In the genomic region with DNA sequence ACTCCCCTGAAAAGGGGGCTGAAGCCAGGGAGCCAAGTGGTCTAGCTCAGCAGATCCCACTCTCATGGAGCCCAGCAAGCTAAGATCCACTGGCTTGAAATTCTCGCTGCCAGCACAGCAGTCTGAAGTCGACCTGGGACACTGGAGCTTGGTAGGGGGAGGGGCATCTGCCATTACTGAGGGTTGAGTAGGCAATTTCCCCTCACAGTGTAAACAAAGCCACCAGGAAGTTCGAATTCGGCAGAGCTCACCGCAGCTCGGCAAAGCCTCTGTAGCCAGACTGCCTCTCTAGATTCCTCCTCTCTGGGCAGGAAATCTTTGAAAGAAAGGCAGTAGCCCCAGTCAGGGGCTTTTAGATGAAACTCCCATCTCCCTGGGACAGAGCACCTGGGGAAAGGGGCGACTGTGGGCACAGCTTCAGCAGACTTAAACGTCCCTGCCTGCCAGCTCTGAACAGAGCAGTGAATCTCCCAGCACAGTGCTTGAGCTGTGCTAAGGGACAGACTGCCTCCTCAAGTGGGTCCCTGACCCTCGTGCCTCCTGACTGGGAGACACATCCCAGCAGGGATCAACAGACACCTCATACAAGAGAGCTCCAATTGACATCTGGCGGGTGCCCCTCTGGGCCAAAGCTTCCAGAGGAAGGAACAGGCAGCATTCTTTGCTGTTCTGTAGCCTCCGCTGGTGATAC, we compare ENCODE assay signal across 11 cellular contexts. TPM values are rescaled to one million over a fixed set of nuclear protein-coding genes. Genes with fewer than 3 reads are reported as not detected.
DNase-seq lines count a peak whose midpoint lies in the region; ATAC-seq, FAIRE-seq and TF ChIP-seq lines count a peak whose summit lies in the region.
"Not testable (repeated sequence)": the region's sequence is repeated elsewhere in the genome, so short reads cannot be mapped to it uniquely, and the experiment has no call there.
"Had no signal": no experiment of that assay in that cellular context is flagged by ENCODE, and none has a peak within 500 bp of the region (broad histone marks: within the 10 kb centered on the region; RNA-seq: fewer than 3 reads in every experiment).

No MANE protein-coding gene starts in this region.

- not testable (repeated sequence) for H2BK120ac ChIP-seq in mesendoderm (ENCODE audit: low read depth, low read length)

- CTCF ChIA-PET in WTC11 (lab: Charles Lee): interaction anchor here (2.3 kb wide), 1 partner anchor 71 kb away, joined by 10 read pairs; no protein-coding TSS in a partner anchor

- H3K23ac ChIP-seq in mesendoderm (ENCODE audit: low read length): not testable (repeated sequence)

- H2BK5ac ChIP-seq in mesendoderm (ENCODE audit: low read length): not testable (repeated sequence)

- H3K79me2 ChIP-seq in mesendoderm (ENCODE audit: control insufficient read depth, insufficient read depth, low read length): not testable (repeated sequence)

- H3K4me3 Mint-ChIP-seq in WTC11: peak overlapping the region; percentile 46

- not testable (repeated sequence) for H3K36me3 ChIP-seq in mesendoderm (ENCODE audit: control insufficient read depth, insufficient read depth, low read length); small intestine (ENCODE audit: control insufficient read depth in 2 of 2, insufficient read depth in 2 of 2, low read length in 2 of 2)

- not testable (repeated sequence) for H2BK15ac ChIP-seq in mesendoderm (replicated peaks; ENCODE audit: low read depth)

- FAIRE-seq in small intestine (lab: Jason Lieb, UNC): not testable (repeated sequence)

- not testable (repeated sequence) for H3K4ac ChIP-seq in mesendoderm (ENCODE audit: low read depth, low read length)

- H3K56ac ChIP-seq in mesendoderm (ENCODE audit: low read length): peak overlapping the region; percentile 53

- H2AK5ac ChIP-seq in mesendoderm (ENCODE audit: low read length): not testable (repeated sequence)

- H3K4me1 Mint-ChIP-seq in WTC11: peaks cover 13% of the 10 kb centered on the region

- H3K9me3 Mint-ChIP-seq in WTC11: peaks cover 37% of the 10 kb centered on the region

- H3K9ac ChIP-seq in mesendoderm (ENCODE audit: low read length): not testable (repeated sequence)

- peak overlapping the region; percentile 63; the same call in 1 of the 2 replicates for H3K27ac Mint-ChIP-seq in WTC11

- H3K4me3 ChIP-seq in fibroblast of the aortic adventitia (ENCODE audit: low read depth, low read length); mesendoderm (ENCODE audit: low read length); small intestine (ENCODE audit: low read depth in 1 of 2, low read length in 2 of 2): not testable (repeated sequence)

- H3K18ac ChIP-seq in mesendoderm (ENCODE audit: low read length): peak overlapping the region; percentile 1

- not testable (repeated sequence) for H3K27me3 Mint-ChIP-seq in WTC11 (ENCODE audit: low read depth)

- not testable (repeated sequence) for H3K9me3 ChIP-seq in small intestine (ENCODE audit: control insufficient read depth, low read depth)

- not testable (repeated sequence) for H3K4me2 ChIP-seq in mesendoderm (ENCODE audit: low read length)

- peak; percentile 59 for DNase-seq in HT1080 (ENCODE audit: low read depth)
- peak; percentile 65 to 69 for DNase-seq in NCI-H526 (lab: John Stamatoyannopoulos, UW)
- DNase-seq in WTC11 (ENCODE audit: low spot score): peak; percentile 39
- peak; percentile 40 for DNase-seq in astrocyte of the hippocampus (ENCODE audit: low read depth, low spot score)
- peak; percentile 33 for DNase-seq in fibroblast of the aortic adventitia (ENCODE audit: low read depth)
- peak; percentile 77 for DNase-seq in mesendoderm
- DNase-seq in small intestine: peak; percentile 71

- not testable (repeated sequence) for H3K79me1 ChIP-seq in mesendoderm (ENCODE audit: low read length)

- peaks cover 16% of the 10 kb centered on the region for H3K36me3 Mint-ChIP-seq in WTC11

- H3K27ac ChIP-seq in C4-2B: peak overlapping the region; percentile 44
- not testable (repeated sequence) for H3K27ac ChIP-seq in mesendoderm (ENCODE audit: low read depth, low read length); small intestine (ENCODE audit: low read depth in 1 of 2, low read length in 1 of 2)

- POLR2A ChIA-PET in WTC11 (lab: Charles Lee): not testable (repeated sequence)

- H4K5ac ChIP-seq in mesendoderm (ENCODE audit: low read length): not testable (repeated sequence)

- peak; percentile 82 for ATAC-seq in WTC11

- H3K4me1 ChIP-seq in mesendoderm (ENCODE audit: control insufficient read depth, low read depth, low read length); small intestine (ENCODE audit: control insufficient read depth in 2 of 2, insufficient read depth in 1 of 2, low read depth in 1 of 2, low read length in 1 of 2): not testable (repeated sequence)

- not testable (repeated sequence) for H3K27me3 ChIP-seq in mesendoderm (ENCODE audit: insufficient read depth, low read length, poor library complexity); small intestine (ENCODE audit: control insufficient read depth in 2 of 2, insufficient read depth in 2 of 2, low read length in 2 of 2)

- TF ChIP-seq CTCF in C4-2B (conservative IDR thresholded peaks at IDR 0.05); WTC11 (IDR thresholded peaks at IDR 0.05); fibroblast of the aortic adventitia (IDR thresholded peaks at IDR 0.05; ENCODE audit: insufficient read depth, low read length): not testable (repeated sequence)

- not testable (repeated sequence) for H4K8ac ChIP-seq in mesendoderm (ENCODE audit: low read depth, low read length)

- no CpG with 5 or more reads among the region's 11 CpGs for WGBS in mesendoderm (ENCODE audit: extremely low coverage, insufficient coverage, low lambda C conversion rate)
- 35 to 44% (median 42%) methylated on average over 11 of the region's 11 CpGs for WGBS in small intestine, 3 donors

TF ChIP-seq in WTC11, 78 proteins besides CTCF, POLR2A, EP300 and RAD21:
- TF ChIP-seq FOXK1 (CRISPR knock-in tag; IDR thresholded peaks at IDR 0.05): 0 out of 2 replicates have a peak, but pooled peaks have one; percentile 47
TF ChIP-seq in WTC11: peak in this region for 1; not testable (repeated sequence) for 77.

RNA-seq across cellular contexts. Expression of gene ITGB6, which starts 18.8 kb away (rescaled TPM):
- 0.05 and 0.33 TPM in 2 replicates for total RNA-seq in HT1080 (2014; rRNA removed; shearing (Covaris generic))
- polyA plus RNA-seq in HT1080 (2015; cell fraction: cytosol; rRNA removed): 0.16 and 0.24 TPM in 2 replicates
- 0.30 and 0.42 TPM in 2 replicates for polyA plus RNA-seq in HT1080 (2015; cell fraction: nucleus; rRNA removed)
- 0.07 to 0.14 TPM in 2 of 3 replicates, not detected in the other for total RNA-seq in WTC11 (2021)
- under 0.01 TPM in 1 of 2 replicates, not detected in the other for total RNA-seq in fibroblast of the aortic adventitia (ENCODE audit: low replicate concordance)
- polyA plus RNA-seq in mesendoderm (2013, experiment 1 of 2): not detected
- not detected for polyA plus RNA-seq in mesendoderm (2013, experiment 2 of 2)
- polyA plus RNA-seq in small intestine: 1 to 10 TPM; 3.0 to 5.6 (median 3.9) TPM
- total RNA-seq: activated CD8-positive, alpha-beta memory T cell treated with anti-CD3 and anti-CD28 coated beads for 36 hours; G401; posterior vena cava had no signal
